ENCODE assay signal across 8 cellular contexts in genomic region chr5:151235239-151235571, GRCh38. TPM values are rescaled to one million over a fixed set of nuclear protein-coding genes. Genes with fewer than 3 reads are reported as not detected.
DNase-seq lines count a peak whose midpoint lies in the region; ATAC-seq and TF ChIP-seq lines count a peak whose summit lies in the region.
"Not testable (repeated sequence)": the region's sequence is repeated elsewhere in the genome, so short reads cannot be mapped to it uniquely, and the experiment has no call there.

No MANE protein-coding gene starts in this region.

- not testable (repeated sequence) for H3K79me2 ChIP-seq in Karpas-422 (ENCODE audit: low read length); mammary epithelial cell (ENCODE audit: insufficient read depth, low read length)

- ATAC-seq in activated B cell treated with CpG ODN at 0.5 μM for 24 hours (ENCODE audit: low read depth); memory B cell (ENCODE audit: low read depth): not testable (repeated sequence)

- TF ChIP-seq CTCF in activated B cell treated with CpG ODN at 0.5 μM for 24 hours (IDR thresholded peaks at IDR 0.05); mammary epithelial cell (conservative IDR thresholded peaks at IDR 0.05 in 1 of 2, IDR thresholded peaks at IDR 0.05 in 1 of 2; ENCODE audit: extremely low read depth in 1 of 2, insufficient read depth in 1 of 2, low read depth in 1 of 2, low read length in 2 of 2); left ventricle myocardium inferior (IDR thresholded peaks at IDR 0.05; ENCODE audit: borderline replicate concordance); stomach (IDR thresholded peaks at IDR 0.05): not testable (repeated sequence)

- in situ Hi-C loops in mammary epithelial cell (cut with MboI; ENCODE audit: low sequenced_read_pairs in 2 of 2), result not testable (repeated sequence)

- H3K4me3 ChIP-seq in BLaER1 (0 out of 2 replicates have a peak overlapping the region, but pooled peaks have one; percentile 39), Karpas-422 (ENCODE audit: low read length) (peak overlapping the region; percentile 29; the same call in 1 of the 2 replicates), left ventricle myocardium inferior (peak overlapping the region; percentile 42), stomach (peak overlapping the region in 1 of 4 donors; percentile 4)
- not testable (repeated sequence) for H3K4me3 ChIP-seq in mammary epithelial cell (replicated peaks in 1 of 3; ENCODE audit: insufficient read depth in 1 of 3, low read depth in 2 of 3, low read length in 3 of 3)

- H3K9me3 ChIP-seq in BLaER1; Karpas-422 (ENCODE audit: low read length); mammary epithelial cell (replicated peaks; ENCODE audit: insufficient read depth, low read length); left ventricle myocardium inferior (replicated peaks); stomach: not testable (repeated sequence)

- H3K4me1 Mint-ChIP-seq in activated B cell treated with CpG ODN at 0.5 μM for 24 hours (peaks cover 89% of the 10 kb centered on the region), memory B cell (peaks cover 45% of the 10 kb centered on the region)

- not testable (repeated sequence) for H3K9me3 Mint-ChIP-seq in activated B cell treated with CpG ODN at 0.5 μM for 24 hours, memory B cell

- H3K9ac ChIP-seq in BLaER1 (peak overlapping the region; percentile 36; the same call in 1 of the 2 replicates), Karpas-422 (ENCODE audit: low read length) (peak overlapping the region; percentile 70)
- H3K9ac ChIP-seq in mammary epithelial cell (ENCODE audit: insufficient read depth, low read length), result not testable (repeated sequence)

- H2AFZ ChIP-seq in Karpas-422 (ENCODE audit: low read length), result not testable (repeated sequence)
- peak overlapping the region; percentile 16 for H2AFZ ChIP-seq in mammary epithelial cell (ENCODE audit: low read depth, low read length)

- H3K4me2 ChIP-seq in BLaER1 (peak overlapping the region; percentile 78), Karpas-422 (ENCODE audit: low read depth, low read length, poor library complexity, severe bottlenecking) (peak overlapping the region; percentile 64)
- not testable (repeated sequence) for H3K4me2 ChIP-seq in mammary epithelial cell (ENCODE audit: insufficient read depth, low read depth, low read length)

- not testable (repeated sequence) for H3K9me2 ChIP-seq in Karpas-422 (replicated peaks; ENCODE audit: insufficient read depth, low read length)

- TF ChIP-seq EP300 in stomach (IDR thresholded peaks at IDR 0.05), result not testable (repeated sequence)

- CTCF ChIA-PET in activated B cell treated with CpG ODN at 0.5 μM for 24 hours (lab: Charles Lee), result interaction anchor here (1.0 to 3.2 kb wide), 9 partner anchors 12 to 120 kb away, joined by 3 to 26 read pairs (median 4); partner anchors contain the start of genes CCDC69 and GM2A
- CTCF ChIA-PET in mammary epithelial cell (lab: Charles Lee; ENCODE audit: low non-redundant PET), result not testable (repeated sequence)

- not testable (repeated sequence) for H4K20me1 ChIP-seq in BLaER1; Karpas-422 (ENCODE audit: insufficient read depth, low read depth, low read length); mammary epithelial cell (ENCODE audit: insufficient read depth, low read length)

- H3K4me1 ChIP-seq in BLaER1 (peaks cover 90% of the 10 kb centered on the region), Karpas-422 (ENCODE audit: low read length) (peaks cover 81% of the 10 kb centered on the region), left ventricle myocardium inferior (peaks cover 53% of the 10 kb centered on the region), stomach (peaks cover 8 to 32% (median 22%) of the 10 kb centered on the region in 4 donors)
- H3K4me1 ChIP-seq in mammary epithelial cell (ENCODE audit: insufficient read depth, low read length), result not testable (repeated sequence)

- H3K27ac ChIP-seq in BLaER1, result peak overlapping the region; percentile 69
- peak overlapping the region; percentile 98 for H3K27ac ChIP-seq in Karpas-422 (ENCODE audit: low read length)
- not testable (repeated sequence) for H3K27ac ChIP-seq in mammary epithelial cell (ENCODE audit: insufficient read depth, low read depth, low read length)
- H3K27ac ChIP-seq in left ventricle myocardium inferior (replicated peaks), result peak overlapping the region; percentile 91
- peak overlapping the region in 3 of 5 donors; percentile 43 to 70 (median 65) for H3K27ac ChIP-seq in stomach

- POLR2A ChIA-PET in activated B cell treated with CpG ODN at 0.5 μM for 24 hours (lab: Charles Lee), result interaction anchor here (0.7 to 3.8 kb wide), 7 partner anchors 12 to 125 kb away, joined by 3 to 63 read pairs (median 10); partner anchors contain the start of genes CCDC69 and GM2A

- peak overlapping the region; percentile 9 for H3K4me3 Mint-ChIP-seq in activated B cell treated with CpG ODN at 0.5 μM for 24 hours
- not testable (repeated sequence) for H3K4me3 Mint-ChIP-seq in memory B cell

- H3K27ac Mint-ChIP-seq in activated B cell treated with CpG ODN at 0.5 μM for 24 hours, result peak overlapping the region; percentile 89
- peak overlapping the region; percentile 53 for H3K27ac Mint-ChIP-seq in memory B cell

- not testable (repeated sequence) for H3K36me3 ChIP-seq in BLaER1; Karpas-422 (ENCODE audit: insufficient read depth, low read length); mammary epithelial cell (ENCODE audit: insufficient read depth, low read length); left ventricle myocardium inferior; stomach

- DNase-seq in Karpas-422; activated B cell treated with CpG ODN at 0.5 μM for 24 hours; mammary epithelial cell; left ventricle myocardium inferior; memory B cell (ENCODE audit: low spot score in 2 of 2); stomach: not testable (repeated sequence)
- peak; percentile 32 for DNase-seq in posterior vena cava (ENCODE audit: low spot score)

- TF ChIP-seq POLR2A in stomach (IDR thresholded peaks at IDR 0.05), result not testable (repeated sequence)

- H3K27me3 ChIP-seq in BLaER1; Karpas-422 (ENCODE audit: low read length); mammary epithelial cell (ENCODE audit: insufficient read depth, low read length); left ventricle myocardium inferior (ENCODE audit: low read depth); stomach: not testable (repeated sequence)

- dilution Hi-C loops in mammary epithelial cell (cut with HindIII; ENCODE audit: low sequenced_read_pairs), result not testable (repeated sequence)

- H3K36me3 Mint-ChIP-seq in activated B cell treated with CpG ODN at 0.5 μM for 24 hours (ENCODE audit: low read depth); memory B cell: not testable (repeated sequence)

- intact Hi-C loops in activated B cell treated with CpG ODN at 0.5 μM for 24 hours (cut with micrococcal nuclease); stomach (cut with DNase I; ENCODE audit: low total_unique reads): not testable (repeated sequence)
- intact Hi-C loops in mammary epithelial cell (cut with micrococcal nuclease), result loop anchor here (5.0 kb wide), 2 partner anchors 58 to 82 kb away; no protein-coding TSS in a partner anchor
- intact Hi-C loops in left ventricle myocardium inferior (cut with micrococcal nuclease), result loop anchor here (5.0 kb wide), 1 partner anchor 68 kb away; no protein-coding TSS in a partner anchor
- intact Hi-C loops in posterior vena cava (cut with DNase I), result loop anchor here (5.0 to 10.0 kb wide), 2 partner anchors 108 to 180 kb away; no protein-coding TSS in a partner anchor

- not testable (repeated sequence) for BruUV-seq in mammary epithelial cell (replicated peaks; lab: Mats Ljungman, UMichigan)

- not testable (repeated sequence) for H3K27me3 Mint-ChIP-seq in activated B cell treated with CpG ODN at 0.5 μM for 24 hours, memory B cell

- WGBS in mammary epithelial cell (ENCODE audit: low coverage, missing lambda C conversion rate), result 78% methylated on average over 6 of the region's 6 CpGs
- 87 to 95% (median 93%) methylated on average over 6 of the region's 6 CpGs for WGBS in stomach, 5 donors

RNA-seq across cellular contexts. Expression of gene CCDC69, which starts 11.3 kb away (rescaled TPM):
- total RNA-seq in Karpas-422 (2014; rRNA removed; shearing (Covaris generic); ENCODE audit: low replicate concordance), result 241 and 291 TPM in 2 replicates
- total RNA-seq in activated B cell treated with CpG ODN at 0.5 μM for 24 hours, result 98.9 and 109 TPM in 2 replicates
- 1 to 10 TPM in 1 of 2 donors, under 1 TPM in 1; 0.17 to 1.3 TPM for total RNA-seq in mammary epithelial cell
- polyA plus RNA-seq in mammary epithelial cell, result 2.2 TPM
- 0.16 TPM for polyA minus RNA-seq in mammary epithelial cell
- total RNA-seq in left ventricle myocardium inferior, result 167 TPM
- total RNA-seq in posterior vena cava, result 10 to 100 TPM; 70.6 to 72.4 TPM
- total RNA-seq in stomach, result 100 to 1,000 TPM in 1 of 5 donors, 10 to 100 TPM in 3, 1 to 10 TPM in 1; 5.5 to 173 (median 36.2) TPM
- 10 to 100 TPM; 24.9 to 33.4 (median 28.6) TPM for polyA plus RNA-seq in stomach

RNA-seq across cellular contexts. Expression of gene GM2A, which starts 17.8 kb away (rescaled TPM):
- 132 and 133 TPM in 2 replicates for total RNA-seq in Karpas-422 (2014; rRNA removed; shearing (Covaris generic); ENCODE audit: low replicate concordance)
- total RNA-seq in activated B cell treated with CpG ODN at 0.5 μM for 24 hours (51.3 and 53.1 TPM in 2 replicates), mammary epithelial cell (100 to 1,000 TPM; 114 to 138 TPM), left ventricle myocardium inferior (35.4 TPM), posterior vena cava (10 to 100 TPM; 23.4 to 41.6 TPM), stomach (10 to 100 TPM in 4 of 5 donors, 1 to 10 TPM in 1; 3.5 to 57.2 (median 21.4) TPM)
- polyA plus RNA-seq in mammary epithelial cell (88.4 TPM), stomach (10 to 100 TPM in 1 of 3 donors, 1 to 10 TPM in 2; 3.2 to 27.7 (median 9.2) TPM)
- polyA minus RNA-seq in mammary epithelial cell, result 238 TPM
